In the genomic region with DNA sequence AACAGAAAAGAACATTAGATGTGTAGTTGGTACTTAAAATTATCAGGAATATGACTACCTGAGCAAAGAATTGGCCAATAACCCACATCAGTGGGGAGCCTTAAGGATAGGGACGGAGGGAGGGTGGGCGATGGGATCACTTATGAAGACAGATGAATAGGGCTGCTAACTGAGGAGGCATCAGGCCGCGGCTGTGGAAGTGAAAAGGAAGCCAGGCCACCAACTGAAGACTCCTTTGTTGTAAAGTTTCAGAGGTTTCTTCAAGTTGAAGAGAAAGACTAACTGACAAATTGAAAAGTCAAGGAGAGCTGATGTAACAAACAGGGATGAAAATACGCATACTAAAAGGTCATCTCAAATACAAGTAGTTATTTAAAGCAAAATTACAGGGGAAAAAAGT, we compare ENCODE assay signal across 23 cellular contexts.
DNase-seq lines count a peak whose midpoint lies in the region; ATAC-seq and TF ChIP-seq lines count a peak whose summit lies in the region.
"Had no signal": no experiment of that assay in that cellular context is flagged by ENCODE, and none has a peak within 500 bp of the region (broad histone marks: within the 10 kb centered on the region; RNA-seq: fewer than 3 reads in every experiment).

No MANE protein-coding gene starts in this region.

- peaks cover 28% of the 10 kb centered on the region for H3K36me3 Mint-ChIP-seq in natural killer cell treated with Interleukin-12 subunit alpha and Interleukin-12 subunit beta and Interleukin-15 and Interleukin-18, amount 100 ng/mL, for 72 hours
- H3K36me3 Mint-ChIP-seq in natural killer cell = no peaks in the 10 kb centered on the region
- peaks cover 15% of the 10 kb centered on the region for H3K36me3 Mint-ChIP-seq in activated CD4-positive, alpha-beta memory T cell treated with anti-CD3 and anti-CD28 coated beads for 36 hours
- H3K36me3 Mint-ChIP-seq in central memory CD8-positive, alpha-beta T cell (ENCODE audit: insufficient read depth) = peaks cover 10% of the 10 kb centered on the region

- DNase-seq in natural killer cell treated with Interleukin-12 subunit alpha and Interleukin-12 subunit beta and Interleukin-15 and Interleukin-18, amount 100 ng/mL, for 72 hours (ENCODE audit: low spot score) = no peak
- DNase-seq in natural killer cell = no peak
- no peak for DNase-seq in activated CD4-positive, alpha-beta memory T cell treated with anti-CD3 and anti-CD28 coated beads for 36 hours
- DNase-seq in central memory CD8-positive, alpha-beta T cell (ENCODE audit: low spot score in 2 of 2) = no peak
- no peak for DNase-seq in DMS53 (lab: John Stamatoyannopoulos, UW)
- DNase-seq: activated CD4-positive, CD25-positive, alpha-beta regulatory T cell treated with anti-CD3 and anti-CD28 coated beads, Interleukin-2, amount 50 U/mL, for 72 hours; activated gamma-delta T cell; aorta; cortex of kidney; foreskin keratinocyte; H9; heart left ventricle; kidney glomerular epithelial cell; lower lobe of right lung; NCI-H1105; NCI-H1930; NCI-H526 treated with DMSO at 0.1 percent for 48 hours; SJCRH30; upper lobe of right lung had no signal

- intact Hi-C loops in natural killer cell (cut with micrococcal nuclease) = no loop called here
- intact Hi-C loops in activated CD4-positive, alpha-beta memory T cell treated with anti-CD3 and anti-CD28 coated beads for 36 hours (cut with micrococcal nuclease) = no loop called here

- no peak for ATAC-seq in natural killer cell treated with Interleukin-12 subunit alpha and Interleukin-12 subunit beta and Interleukin-15 and Interleukin-18, amount 100 ng/mL, for 72 hours
- ATAC-seq in natural killer cell = no peak
- ATAC-seq in central memory CD8-positive, alpha-beta T cell (replicated peaks; ENCODE audit: extremely low read depth, poor library complexity, severe bottlenecking) = no peak
- no peak for ATAC-seq in HG02870 (IDR thresholded peaks at IDR 0.05; ENCODE audit: unreplicated experiment)
- no peak for ATAC-seq in HG02588 (IDR thresholded peaks at IDR 0.05; ENCODE audit: unreplicated experiment)
- ATAC-seq: esophagus mucosa, foreskin keratinocyte, heart left ventricle, lower lobe of right lung, upper lobe of right lung had no signal

- H3K4me1 Mint-ChIP-seq in natural killer cell treated with Interleukin-12 subunit alpha and Interleukin-12 subunit beta and Interleukin-15 and Interleukin-18, amount 100 ng/mL, for 72 hours (ENCODE audit: low read depth in 2 of 2) = peaks cover 62 to 77% of the 10 kb centered on the region in 2 donors
- H3K4me1 Mint-ChIP-seq in natural killer cell = peaks cover 41 to 49% of the 10 kb centered on the region in 2 donors
- peaks cover 89% of the 10 kb centered on the region for H3K4me1 Mint-ChIP-seq in activated CD4-positive, alpha-beta memory T cell treated with anti-CD3 and anti-CD28 coated beads for 36 hours (ENCODE audit: low read depth)
- H3K4me1 Mint-ChIP-seq in central memory CD8-positive, alpha-beta T cell = peaks cover 34% of the 10 kb centered on the region

- no peak for TF ChIP-seq CTCF in natural killer cell (IDR thresholded peaks at IDR 0.05)

- H3K27me3 Mint-ChIP-seq in natural killer cell treated with Interleukin-12 subunit alpha and Interleukin-12 subunit beta and Interleukin-15 and Interleukin-18, amount 100 ng/mL, for 72 hours = no peaks in the 10 kb centered on the region
- no peaks in the 10 kb centered on the region for H3K27me3 Mint-ChIP-seq in natural killer cell (ENCODE audit: low read depth in 2 of 2)
- no peaks in the 10 kb centered on the region for H3K27me3 Mint-ChIP-seq in activated CD4-positive, alpha-beta memory T cell treated with anti-CD3 and anti-CD28 coated beads for 36 hours
- H3K27me3 Mint-ChIP-seq in central memory CD8-positive, alpha-beta T cell = no peaks in the 10 kb centered on the region

- CTCF ChIA-PET in activated CD4-positive, alpha-beta memory T cell treated with anti-CD3 and anti-CD28 coated beads for 36 hours (lab: Charles Lee) = interaction anchor here (0.7 kb wide), 1 partner anchor 55 kb away, joined by 3 read pairs; no protein-coding TSS in a partner anchor

- peak overlapping the region; percentile 100 for H3K27ac Mint-ChIP-seq in natural killer cell treated with Interleukin-12 subunit alpha and Interleukin-12 subunit beta and Interleukin-15 and Interleukin-18, amount 100 ng/mL, for 72 hours
- no peak overlapping the region for H3K27ac Mint-ChIP-seq in natural killer cell
- H3K27ac Mint-ChIP-seq in activated CD4-positive, alpha-beta memory T cell treated with anti-CD3 and anti-CD28 coated beads for 36 hours = peak overlapping the region; percentile 65
- H3K27ac Mint-ChIP-seq in central memory CD8-positive, alpha-beta T cell (ENCODE audit: low read depth) = peak overlapping the region; percentile 20
- H3K27ac Mint-ChIP-seq: H9 had no signal

- peak overlapping the region; percentile 83 for H3K4me3 Mint-ChIP-seq in natural killer cell treated with Interleukin-12 subunit alpha and Interleukin-12 subunit beta and Interleukin-15 and Interleukin-18, amount 100 ng/mL, for 72 hours
- no peak overlapping the region for H3K4me3 Mint-ChIP-seq in natural killer cell
- no peak overlapping the region for H3K4me3 Mint-ChIP-seq in activated CD4-positive, alpha-beta memory T cell treated with anti-CD3 and anti-CD28 coated beads for 36 hours
- no peak overlapping the region for H3K4me3 Mint-ChIP-seq in central memory CD8-positive, alpha-beta T cell
- H3K4me3 Mint-ChIP-seq: H9, neural crest cell had no signal

- H3K9me3 Mint-ChIP-seq in natural killer cell treated with Interleukin-12 subunit alpha and Interleukin-12 subunit beta and Interleukin-15 and Interleukin-18, amount 100 ng/mL, for 72 hours = no peaks in the 10 kb centered on the region
- H3K9me3 Mint-ChIP-seq in natural killer cell = no peaks in the 10 kb centered on the region
- H3K9me3 Mint-ChIP-seq in activated CD4-positive, alpha-beta memory T cell treated with anti-CD3 and anti-CD28 coated beads for 36 hours = no peaks in the 10 kb centered on the region
- H3K9me3 Mint-ChIP-seq in central memory CD8-positive, alpha-beta T cell = no peaks in the 10 kb centered on the region
- H3K9me3 Mint-ChIP-seq: H9, neural crest cell had no signal

- POLR2A ChIA-PET in activated CD4-positive, alpha-beta memory T cell treated with anti-CD3 and anti-CD28 coated beads for 36 hours (lab: Charles Lee) = interaction anchor here (0.6 to 2.0 kb wide), 9 partner anchors 9 to 348 kb away, joined by 3 to 12 read pairs (median 5); partner anchors contain the start of gene BHLHE40

Comparison
In these comparisons a context has a peak if more than half of its experiments do, and no peak if none do; other contexts are left out.
1. H3K27ac Mint-ChIP-seq: peak in natural killer cell treated with Interleukin-12 subunit alpha and Interleukin-12 subunit beta and Interleukin-15 and Interleukin-18, amount 100 ng/mL, for 72 hours (2 of 2), activated CD4-positive, alpha-beta memory T cell treated with anti-CD3 and anti-CD28 coated beads for 36 hours (single experiment) and central memory CD8-positive, alpha-beta T cell (single experiment); none in natural killer cell (0 of 2).